Comparison of ENCODE assay signal across 16 cellular contexts in the genomic region with DNA sequence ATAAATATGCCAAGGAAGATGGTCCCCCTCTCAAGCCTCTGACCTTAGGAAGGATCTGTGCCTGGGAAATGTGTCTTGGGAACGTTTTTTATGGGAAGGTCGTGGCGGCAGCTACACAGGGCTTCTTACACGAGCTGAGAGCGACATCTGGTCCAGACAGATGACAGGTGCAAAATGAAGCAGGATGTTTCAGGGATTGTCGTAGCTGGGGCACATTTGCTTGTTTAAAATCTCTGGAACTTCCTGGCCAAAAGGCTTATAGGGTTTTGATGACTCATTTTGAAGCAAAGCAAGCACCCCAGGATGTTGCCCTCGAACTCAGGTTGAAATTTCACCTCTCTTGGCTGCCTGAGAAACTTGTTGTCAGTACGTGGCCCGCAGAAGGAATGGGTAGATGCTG.
DNase-seq lines count a peak whose midpoint lies in the region; ATAC-seq, FAIRE-seq and TF ChIP-seq lines count a peak whose summit lies in the region.
"Had no signal": no experiment of that assay in that cellular context is flagged by ENCODE, and none has a peak within 500 bp of the region (broad histone marks: within the 10 kb centered on the region; RNA-seq: fewer than 3 reads in every experiment).

No MANE protein-coding gene starts in this region.

- H3K79me1 ChIP-seq in IMR-90 (ENCODE audit: low read depth in 1 of 2, low read length in 2 of 2) = no peaks in the 10 kb centered on the region

- H3K9ac ChIP-seq in IMR-90 (ENCODE audit: low read depth, low read length) = no peak overlapping the region
- H3K9ac ChIP-seq in Karpas-422 (ENCODE audit: low read length) = no peak overlapping the region

- no peaks in the 10 kb centered on the region for H3K9me1 ChIP-seq in IMR-90 (ENCODE audit: insufficient read depth, low read length)

- no peak overlapping the region for H3K23ac ChIP-seq in IMR-90 (ENCODE audit: low read depth, low read length)

- peak; percentile 25 to 50; a peak in 4 of 6 replicates for ATAC-seq in A549
- no peak; the same call in 1 of the 2 replicates for ATAC-seq in IMR-90 (ENCODE audit: low read depth)
- ATAC-seq in HG02571 (IDR thresholded peaks at IDR 0.05; ENCODE audit: unreplicated experiment) = no peak
- ATAC-seq: psoas muscle had no signal

- POLR2A ChIA-PET in A549 (lab: Yijun Ruan, JAX) = interaction anchor here (0.6 to 0.7 kb wide), 2 partner anchors 46 to 189 kb away, joined by 5 to 6 read pairs; no protein-coding TSS in a partner anchor
- POLR2A ChIA-PET in IMR-90 (lab: Charles Lee; ENCODE audit: unreplicated experiment) = no interaction called here

- TF ChIP-seq RAD21 in A549 (conservative IDR thresholded peaks at IDR 0.05 in 1 of 2, IDR thresholded peaks at IDR 0.05 in 1 of 2) = no peak
- TF ChIP-seq RAD21 in IMR-90 (IDR thresholded peaks at IDR 0.05; ENCODE audit: low read length) = no peak

- H2BK120ac ChIP-seq in IMR-90 (ENCODE audit: low read depth, low read length) = no peak overlapping the region

- TF ChIP-seq POLR2A in A549 (IDR thresholded peaks at IDR 0.05; ENCODE audit: low read length) = no peak
- TF ChIP-seq POLR2A in IMR-90 (IDR thresholded peaks at IDR 0.05; ENCODE audit: low read depth, low read length) = no peak

- in situ Hi-C loops in IMR-90 (cut with MboI; ENCODE audit: low sequenced_read_pairs) = no loop called here

- H2AFZ ChIP-seq in IMR-90 (replicated peaks; ENCODE audit: low read length, poor library complexity) = no peak overlapping the region
- no peak overlapping the region for H2AFZ ChIP-seq in Karpas-422 (ENCODE audit: low read length)

- CTCF ChIA-PET in A549 (lab: Yijun Ruan, JAX) (interaction anchor here (0.8 to 4.0 kb wide), 3 partner anchors 18 to 241 kb away, joined by 3 to 16 read pairs (median 3); no protein-coding TSS in a partner anchor), IMR-90 (lab: Yijun Ruan, JAX) (no interaction called here)

- H3K27ac ChIP-seq in A549 (peak overlapping the region; percentile 11 to 71; a peak in 3 of 6 replicates), IMR-90 (ENCODE audit: insufficient read depth, low read length) (no peak overlapping the region), Karpas-422 (ENCODE audit: low read length) (no peak overlapping the region)
- H3K27ac ChIP-seq: psoas muscle, stomach had no signal

- no peak overlapping the region for H3K18ac ChIP-seq in IMR-90 (ENCODE audit: low read depth, low read length)

- 35% methylated on average over 9 of the region's 9 CpGs for WGBS in A549 (ENCODE audit: missing lambda C conversion rate)
- WGBS in IMR-90 (ENCODE audit: extremely low coverage in 2 of 2, insufficient read length in 1 of 2), 2 experiments = 52% methylated on average over 4 of the region's 9 CpGs; no CpG with 5 or more reads in 1 of the 2 experiments

- no peak for FAIRE-seq in A549 (lab: Jason Lieb, UNC)
- FAIRE-seq: GM18507 had no signal

- H2AK9ac ChIP-seq in IMR-90 (replicated peaks; ENCODE audit: low read depth, low read length, poor library complexity) = no peak overlapping the region

- H3K56ac ChIP-seq in IMR-90 (ENCODE audit: extremely low read depth, insufficient read depth, low read length) = no peak overlapping the region

- TF ChIP-seq EP300 in A549 (IDR thresholded peaks at IDR 0.05) = no peak

- TF ChIP-seq CTCF in A549 (IDR thresholded peaks at IDR 0.05) = no peak
- TF ChIP-seq CTCF in IMR-90 (conservative IDR thresholded peaks at IDR 0.05; ENCODE audit: low read depth, low read length) = no peak

- H3K4me1 ChIP-seq in A549 (peaks cover 35% of the 10 kb centered on the region), IMR-90 (ENCODE audit: control insufficient read depth, insufficient read depth, low read length) (no peaks in the 10 kb centered on the region), Karpas-422 (ENCODE audit: low read length) (no peaks in the 10 kb centered on the region)
- H3K4me1 ChIP-seq: psoas muscle, stomach had no signal

- no peak overlapping the region for H2BK15ac ChIP-seq in IMR-90 (ENCODE audit: low read depth, low read length)

- H3K4me2 ChIP-seq in A549 (peak overlapping the region; percentile 54), IMR-90 (ENCODE audit: low read depth, low read length) (no peak overlapping the region), Karpas-422 (ENCODE audit: low read depth, low read length, poor library complexity, severe bottlenecking) (no peak overlapping the region)

- no peak overlapping the region for H4K5ac ChIP-seq in IMR-90 (ENCODE audit: low read depth, low read length)

- no peak overlapping the region for H3K4ac ChIP-seq in IMR-90 (ENCODE audit: low read depth, low read length)

- H3K36me3 ChIP-seq in IMR-90 (ENCODE audit: control insufficient read depth, insufficient read depth, low read length) (no peaks in the 10 kb centered on the region), Karpas-422 (ENCODE audit: insufficient read depth, low read length) (no peaks in the 10 kb centered on the region)
- H3K36me3 ChIP-seq: stomach had no signal

- no peak overlapping the region for H2BK20ac ChIP-seq in IMR-90 (ENCODE audit: low read depth, low read length)

- H3K14ac ChIP-seq in IMR-90 (replicated peaks; ENCODE audit: low read depth, low read length) = no peak overlapping the region

- H3K27me3 ChIP-seq in IMR-90 (ENCODE audit: control insufficient read depth, insufficient read depth, low read length) (0 out of 2 replicates have a peak, but pooled peaks cover 1% of the 10 kb centered on the region), Karpas-422 (ENCODE audit: low read length) (no peaks in the 10 kb centered on the region)
- H3K27me3 ChIP-seq: stomach had no signal

- no peaks in the 10 kb centered on the region for H3K9me2 ChIP-seq in Karpas-422 (replicated peaks; ENCODE audit: insufficient read depth, low read length)

- no peaks in the 10 kb centered on the region for H3K9me3 ChIP-seq in A549
- H3K9me3 ChIP-seq in IMR-90 (ENCODE audit: control insufficient read depth, insufficient read depth, low read length) = no peaks in the 10 kb centered on the region
- H3K9me3 ChIP-seq in Karpas-422 (ENCODE audit: low read length) = no peaks in the 10 kb centered on the region
- H3K9me3 ChIP-seq: psoas muscle, stomach had no signal

- H2AK5ac ChIP-seq in IMR-90 (ENCODE audit: low read depth, low read length) = no peak overlapping the region

- H2BK5ac ChIP-seq in IMR-90 (ENCODE audit: low read depth, low read length, poor library complexity, severe bottlenecking) = no peak overlapping the region

- no peak overlapping the region for H4K8ac ChIP-seq in IMR-90 (ENCODE audit: low read depth in 2 of 2, low read length in 2 of 2)

- H3K4me3 ChIP-seq in A549 = no peak overlapping the region
- no peak overlapping the region for H3K4me3 ChIP-seq in IMR-90 (ENCODE audit: insufficient read depth, low read depth, low read length)
- H3K4me3 ChIP-seq in Karpas-422 (ENCODE audit: low read length) = no peak overlapping the region
- H3K4me3 ChIP-seq: psoas muscle, stomach had no signal

- dilution Hi-C loops in IMR-90 (cut with HindIII; ENCODE audit: low sequenced_read_pairs, unreplicated experiment) = no loop called here

- intact Hi-C loops in IMR-90 (cut with micrococcal nuclease) = no loop called here

- no peaks in the 10 kb centered on the region for H3K79me2 ChIP-seq in Karpas-422 (ENCODE audit: low read length)

- H4K20me1 ChIP-seq in IMR-90 (ENCODE audit: insufficient read depth, low read length) (0 out of 2 replicates have a peak, but pooled peaks cover 3% of the 10 kb centered on the region), Karpas-422 (ENCODE audit: insufficient read depth, low read depth, low read length) (no peaks in the 10 kb centered on the region)

- H4K91ac ChIP-seq in IMR-90 (ENCODE audit: insufficient read depth, low read depth, low read length) = no peak overlapping the region

- DNase-seq in A549 (ENCODE audit: low read depth in 1 of 2, low spot score in 1 of 2) = peak in 1 of 2 experiments; percentile 45
- peak; percentile 18 for DNase-seq in IMR-90
- peak; percentile 77 for DNase-seq in NCI-H82 (lab: John Stamatoyannopoulos, UW)
- DNase-seq in kidney glomerular epithelial cell (lab: John Stamatoyannopoulos, UW) = peak; percentile 23
- DNase-seq in putamen (ENCODE audit: low spot score) = no peak
- DNase-seq in Karpas-422 = no peak
- no peak for DNase-seq in OCI-M1 (lab: John Stamatoyannopoulos, UW)
- DNase-seq: activated naive CD8-positive, alpha-beta T cell treated with anti-CD3 and anti-CD28 coated beads for 36 hours; dermis blood vessel endothelial cell; midbrain; NCI-H187; psoas muscle; stomach; T1000 had no signal

- BruUV-seq in IMR-90 (replicated peaks; lab: Mats Ljungman, UMichigan) = no TSS peak

TF ChIP-seq in A549, 52 proteins besides CTCF, POLR2A, EP300 and RAD21:
- no peak for TF ChIP-seq MYC (IDR thresholded peaks at IDR 0.05; ENCODE audit: borderline replicate concordance, low read length)
- no peak for TF ChIP-seq FOSL2 (IDR thresholded peaks at IDR 0.05)
- TF ChIP-seq FOSL2 (CRISPR knock-in tag; IDR thresholded peaks at IDR 0.05) = peak; percentile 70

TF ChIP-seq in IMR-90, 13 proteins besides CTCF, POLR2A, EP300 and RAD21 (continues in another document):
- TF ChIP-seq NFE2L2 (IDR thresholded peaks at IDR 0.05; ENCODE audit: low read depth, low read length) (no peak), SMC3 (IDR thresholded peaks at IDR 0.05; ENCODE audit: low read depth, low read length) (no peak), MAZ (IDR thresholded peaks at IDR 0.05; ENCODE audit: borderline replicate concordance, low read depth, low read length) (no peak), MAFK (IDR thresholded peaks at IDR 0.05; ENCODE audit: low read depth, low read length) (no peak), FOS (IDR thresholded peaks at IDR 0.05; ENCODE audit: low read depth, low read length) (no peak), RCOR1 (IDR thresholded peaks at IDR 0.05; ENCODE audit: insufficient replicate concordance, low read length) (no peak), RFX5 (IDR thresholded peaks at IDR 0.05; ENCODE audit: low read depth, low read length) (no peak), CEBPB (IDR thresholded peaks at IDR 0.05; ENCODE audit: low read depth, low read length) (no peak)
- TF ChIP-seq, protein P1, sequence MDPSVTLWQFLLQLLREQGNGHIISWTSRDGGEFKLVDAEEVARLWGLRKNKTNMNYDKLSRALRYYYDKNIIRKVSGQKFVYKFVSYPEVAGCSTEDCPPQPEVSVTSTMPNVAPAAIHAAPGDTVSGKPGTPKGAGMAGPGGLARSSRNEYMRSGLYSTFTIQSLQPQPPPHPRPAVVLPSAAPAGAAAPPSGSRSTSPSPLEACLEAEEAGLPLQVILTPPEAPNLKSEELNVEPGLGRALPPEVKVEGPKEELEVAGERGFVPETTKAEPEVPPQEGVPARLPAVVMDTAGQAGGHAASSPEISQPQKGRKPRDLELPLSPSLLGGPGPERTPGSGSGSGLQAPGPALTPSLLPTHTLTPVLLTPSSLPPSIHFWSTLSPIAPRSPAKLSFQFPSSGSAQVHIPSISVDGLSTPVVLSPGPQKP (IDR thresholded peaks at IDR 0.05; ENCODE audit: borderline replicate concordance, low read depth, low read length) = no peak

Comparison
In these comparisons a context has a peak if more than half of its experiments do, and no peak if none do; other contexts are left out.
1. ATAC-seq: peak in A549 (2 of 2); none in IMR-90 (single experiment) and HG02571 (single experiment).
2. DNase-seq: peak in IMR-90 (single experiment), NCI-H82 (single experiment) and kidney glomerular epithelial cell (single experiment); none in putamen (single experiment), Karpas-422 (single experiment) and OCI-M1 (single experiment).
3. H3K27ac ChIP-seq: peak in A549 (2 of 2); none in IMR-90 (single experiment) and Karpas-422 (single experiment).